1 cellular context compared by ENCODE assay signal in genomic region chr20:44392088-44392775, GRCh38.
TF ChIP-seq lines count a peak whose summit lies in the region.

No MANE protein-coding gene starts in this region.

TF ChIP-seq in liver, 16 proteins besides CTCF, POLR2A, EP300 and RAD21 (continued from another document):
- no peak for TF ChIP-seq ZBTB33 (IDR thresholded peaks at IDR 0.05)
- TF ChIP-seq HNF4G (IDR thresholded peaks at IDR 0.05) = no peak
- TF ChIP-seq NR2F2 (IDR thresholded peaks at IDR 0.05) = no peak
- no peak for TF ChIP-seq TAF1 (conservative IDR thresholded peaks at IDR 0.05)
- no peak for TF ChIP-seq GABPA (IDR thresholded peaks at IDR 0.05 in 1 of 2, conservative IDR thresholded peaks at IDR 0.05 in 1 of 2)
